11 cellular contexts compared by ENCODE assay signal in genomic region chr11:96162816-96163499, GRCh38.
A peak's percentile ranks its signal among the peaks of the same experiment; 100 is the strongest.
DNase-seq lines count a peak whose midpoint lies in the region; ATAC-seq and TF ChIP-seq lines count a peak whose summit lies in the region.
"Had no signal": no experiment of that assay in that cellular context is flagged by ENCODE, and none has a peak within 500 bp of the region (broad histone marks: within the 10 kb centered on the region; RNA-seq: fewer than 3 reads in every experiment).

No MANE protein-coding gene starts in this region.

- TF ChIP-seq CTCF in esophagus squamous epithelium (IDR thresholded peaks at IDR 0.05) (no peak), nephron (IDR thresholded peaks at IDR 0.05; ENCODE audit: unreplicated experiment in 3 of 3) (no peak)

- H3K27ac Mint-ChIP-seq in CD4-positive, CD25-positive, alpha-beta regulatory T cell, result peak overlapping the region; percentile 10 to 49 (median 15)
- H3K27ac Mint-ChIP-seq in nephron, result peak overlapping the region; percentile 67 to 94 (median 72)

- no peak for ATAC-seq in CD4-positive, CD25-positive, alpha-beta regulatory T cell (ENCODE audit: low read depth in 2 of 2)
- ATAC-seq in HG02938 (IDR thresholded peaks at IDR 0.05; ENCODE audit: unreplicated experiment) (no peak), GM21786 (IDR thresholded peaks at IDR 0.05; ENCODE audit: unreplicated experiment) (no peak)

- peaks cover 36 to 63% (median 44%) of the 10 kb centered on the region in 4 donors for H3K4me1 Mint-ChIP-seq in CD4-positive, CD25-positive, alpha-beta regulatory T cell
- peaks cover 61% of the 10 kb centered on the region for H3K4me1 Mint-ChIP-seq in nephron

- TF ChIP-seq POLR2A in esophagus squamous epithelium (IDR thresholded peaks at IDR 0.05), result no peak

- H3K9me3 ChIP-seq in CD4-positive, CD25-positive, alpha-beta regulatory T cell (ENCODE audit: control insufficient read depth in 2 of 2, low read length in 2 of 2), result no peaks in the 10 kb centered on the region
- H3K9me3 ChIP-seq in esophagus squamous epithelium, result no peaks in the 10 kb centered on the region

- no peak overlapping the region for H3K4me3 Mint-ChIP-seq in CD4-positive, CD25-positive, alpha-beta regulatory T cell
- H3K4me3 Mint-ChIP-seq in nephron, result peak overlapping the region in 2 of 3 experiments; percentile 8 to 37

- H3K27me3 ChIP-seq in CD4-positive, CD25-positive, alpha-beta regulatory T cell (ENCODE audit: control insufficient read depth, insufficient read depth, low read length), result no peaks in the 10 kb centered on the region
- no peaks in the 10 kb centered on the region for H3K27me3 ChIP-seq in esophagus squamous epithelium

- no peak overlapping the region for H3K27ac ChIP-seq in CD4-positive, CD25-positive, alpha-beta regulatory T cell (ENCODE audit: insufficient read depth, low read length, poor library complexity, severe bottlenecking)
- H3K27ac ChIP-seq in esophagus squamous epithelium, result peak overlapping the region in 3 of 4 donors; percentile 54 to 73 (median 67)
- H3K27ac ChIP-seq: HL-60 had no signal

- 29 to 32% methylated on average over 6 of the region's 6 CpGs for WGBS in esophagus squamous epithelium, 2 donors

- peaks cover 10% of the 10 kb centered on the region for H3K36me3 Mint-ChIP-seq in CD4-positive, CD25-positive, alpha-beta regulatory T cell
- H3K36me3 Mint-ChIP-seq in nephron (ENCODE audit: low read depth), result no peaks in the 10 kb centered on the region

- DNase-seq in CD4-positive, CD25-positive, alpha-beta regulatory T cell, result no peak
- DNase-seq in RPMI7951 (ENCODE audit: low read depth), result peak; percentile 85
- DNase-seq in esophagus squamous epithelium (lab: John Stamatoyannopoulos, UW), result no peak
- DNase-seq in NCI-H2171 (lab: John Stamatoyannopoulos, UW), result no peak
- DNase-seq in midbrain (lab: John Stamatoyannopoulos, UW), result no peak
- DNase-seq: DMS153, erythroblast had no signal

- peaks cover 5% of the 10 kb centered on the region for H3K27me3 Mint-ChIP-seq in CD4-positive, CD25-positive, alpha-beta regulatory T cell
- no peaks in the 10 kb centered on the region for H3K27me3 Mint-ChIP-seq in nephron (ENCODE audit: low read depth)

- H3K36me3 ChIP-seq in CD4-positive, CD25-positive, alpha-beta regulatory T cell (ENCODE audit: control insufficient read depth, insufficient read depth, low read length), result no peaks in the 10 kb centered on the region
- H3K36me3 ChIP-seq in esophagus squamous epithelium, result no peaks in the 10 kb centered on the region

- no peak overlapping the region for H3K4me3 ChIP-seq in CD4-positive, CD25-positive, alpha-beta regulatory T cell (ENCODE audit: low read depth, low read length)
- H3K4me3 ChIP-seq in esophagus squamous epithelium, result no peak overlapping the region

- peaks cover 0 to 3% (median 0%) of the 10 kb centered on the region in 7 donors for H3K9me3 Mint-ChIP-seq in CD4-positive, CD25-positive, alpha-beta regulatory T cell
- no peaks in the 10 kb centered on the region for H3K9me3 Mint-ChIP-seq in nephron

- intact Hi-C loops in esophagus squamous epithelium (cut with DNase I), result no loop called here

- H3K4me1 ChIP-seq in CD4-positive, CD25-positive, alpha-beta regulatory T cell (ENCODE audit: control insufficient read depth, insufficient read depth, low read length, poor library complexity, severe bottlenecking), result peaks cover 9% of the 10 kb centered on the region
- H3K4me1 ChIP-seq in esophagus squamous epithelium, result peaks cover 0 to 50% (median 12%) of the 10 kb centered on the region in 3 donors

Comparison
In these comparisons a context has a peak if more than half of its experiments do, and no peak if none do; other contexts are left out.
1. H3K4me3 Mint-ChIP-seq: peak in nephron (2 of 3); none in CD4-positive, CD25-positive, alpha-beta regulatory T cell (0 of 4).